20 cellular contexts compared by ENCODE assay signal in the genomic region with DNA sequence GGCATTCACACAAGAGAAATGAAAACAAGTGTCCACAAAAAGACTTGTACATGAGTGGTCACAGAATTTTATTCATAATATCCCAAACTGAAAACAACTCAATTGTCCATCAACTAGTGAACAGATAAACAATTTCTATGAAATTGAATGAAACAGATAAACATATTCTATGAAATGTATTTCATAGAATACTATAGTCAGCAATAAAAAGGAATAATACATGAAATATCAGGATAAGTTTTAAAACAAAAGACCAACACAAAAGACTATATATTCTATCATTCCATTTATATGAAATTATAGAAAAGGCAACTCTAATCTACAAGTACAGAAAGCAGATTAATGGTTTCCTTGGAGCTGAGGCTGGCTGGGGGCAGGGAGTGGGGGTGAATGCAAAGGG.
"Had no signal": no experiment of that assay in that cellular context is flagged by ENCODE, and none has a peak within 500 bp of the region (broad histone marks: within the 10 kb centered on the region; RNA-seq: fewer than 3 reads in every experiment).

No MANE protein-coding gene starts in this region.

- H3K27me3 ChIP-seq: body of pancreas, dorsolateral prefrontal cortex, foreskin keratinocyte had no signal

- FAIRE-seq: colon, kidney had no signal

- H3K9me3 ChIP-seq: body of pancreas, psoas muscle had no signal

- ATAC-seq: activated CD8-positive, alpha-beta T cell treated with anti-CD3 and anti-CD28 coated beads for 36 hours; foreskin keratinocyte; left lobe of liver; psoas muscle; stimulated activated naive CD8-positive, alpha-beta T cell treated with anti-CD3 and anti-CD28 coated beads, Interleukin-15, amount 100 ng/mL, for 72 hours had no signal

- H3K4me3 Mint-ChIP-seq: activated B cell treated with CpG ODN at 0.5 μM for 24 hours; activated CD8-positive, alpha-beta T cell treated with anti-CD3 and anti-CD28 coated beads for 36 hours; activated naive CD4-positive, alpha-beta T cell treated with anti-CD3 and anti-CD28 coated beads for 36 hours; stimulated activated naive CD8-positive, alpha-beta T cell treated with anti-CD3 and anti-CD28 coated beads, Interleukin-15, amount 100 ng/mL, for 72 hours; type B pancreatic cell had no signal

- H3K4me1 Mint-ChIP-seq: activated B cell treated with CpG ODN at 0.5 μM for 24 hours; stimulated activated naive CD8-positive, alpha-beta T cell treated with anti-CD3 and anti-CD28 coated beads, Interleukin-15, amount 100 ng/mL, for 72 hours had no signal

- H3K4me3 ChIP-seq: body of pancreas, dorsolateral prefrontal cortex, psoas muscle had no signal

- H3K27ac Mint-ChIP-seq: activated B cell treated with CpG ODN at 0.5 μM for 24 hours; activated CD8-positive, alpha-beta T cell treated with anti-CD3 and anti-CD28 coated beads for 36 hours; activated naive CD4-positive, alpha-beta T cell treated with anti-CD3 and anti-CD28 coated beads for 36 hours; activated T-helper 2 cell treated with anti-CD3 and anti-CD28 coated beads, Interferon-gamma antibody, Interleukin-2, Interleukin-4, amounts not matched to agents 10 μg/mL and 5 μg/mL and 100 μg/mL, durations not matched to agents 14 hours and 24 hours and 36 hours; stimulated activated naive CD8-positive, alpha-beta T cell treated with anti-CD3 and anti-CD28 coated beads, Interleukin-15, amount 100 ng/mL, for 72 hours; type B pancreatic cell had no signal

- H3K27me3 Mint-ChIP-seq: activated B cell treated with CpG ODN at 0.5 μM for 24 hours; activated CD8-positive, alpha-beta T cell treated with anti-CD3 and anti-CD28 coated beads for 36 hours; stimulated activated naive CD8-positive, alpha-beta T cell treated with anti-CD3 and anti-CD28 coated beads, Interleukin-15, amount 100 ng/mL, for 72 hours; type B pancreatic cell had no signal

- H3K9me3 Mint-ChIP-seq: activated B cell treated with CpG ODN at 0.5 μM for 24 hours; activated CD8-positive, alpha-beta T cell treated with anti-CD3 and anti-CD28 coated beads for 36 hours; activated naive CD4-positive, alpha-beta T cell treated with anti-CD3 and anti-CD28 coated beads for 36 hours; activated T-helper 2 cell treated with anti-CD3 and anti-CD28 coated beads, Interferon-gamma antibody, Interleukin-2, Interleukin-4, amounts not matched to agents 10 μg/mL and 5 μg/mL and 100 μg/mL, durations not matched to agents 14 hours and 24 hours and 36 hours; stimulated activated naive CD8-positive, alpha-beta T cell treated with anti-CD3 and anti-CD28 coated beads, Interleukin-15, amount 100 ng/mL, for 72 hours; type B pancreatic cell had no signal

- H3K4me1 ChIP-seq: foreskin keratinocyte, psoas muscle had no signal

- H3K27ac ChIP-seq: dorsolateral prefrontal cortex, foreskin keratinocyte, psoas muscle had no signal

- DNase-seq: activated B cell treated with CpG ODN at 0.5 μM for 24 hours; activated CD4-positive, alpha-beta T cell treated with anti-CD3 and anti-CD28 coated beads for 48 hours; activated CD8-positive, alpha-beta T cell treated with anti-CD3 and anti-CD28 coated beads for 36 hours; activated naive CD4-positive, alpha-beta T cell treated with anti-CD3 and anti-CD28 coated beads for 36 hours; activated T-cell treated with anti-CD3 and anti-CD28 coated beads, Interleukin-2, amount 50 U/mL, for 1 hour; body of pancreas; caudate nucleus; dorsolateral prefrontal cortex; foreskin keratinocyte; hippocampal formation; kidney; midbrain; psoas muscle; right cardiac atrium; stimulated activated naive CD8-positive, alpha-beta T cell treated with anti-CD3 and anti-CD28 coated beads, Interleukin-15, amount 100 ng/mL, for 72 hours; T-helper 2 cell had no signal
